Comparison of ENCODE assay signal across 23 cellular contexts in genomic region chrY:13795067-13795466, GRCh38.
"Had no signal": no experiment of that assay in that cellular context is flagged by ENCODE, and none has a peak within 500 bp of the region (broad histone marks: within the 10 kb centered on the region; RNA-seq: fewer than 3 reads in every experiment).

No MANE protein-coding gene starts in this region.

- H3K27me3 Mint-ChIP-seq: stimulated activated memory B cell treated with anti-CD40 and anti-IgM and Interleukin-4, amounts not matched to agents 10 μg/mL and 1 μg/mL and 100 μg/mL, for 72 hours; stimulated activated naive B cell treated with anti-CD40 and anti-IgM and Interleukin-4, amounts not matched to agents 10 μg/mL and 1 μg/mL and 100 μg/mL, for 72 hours; stimulated activated naive CD8-positive, alpha-beta T cell treated with anti-CD3 and anti-CD28 coated beads, Interleukin-15, Interleukin-2, amounts not matched to agents 100 ng/mL and 50 ng/mL, for 24 hours; type B pancreatic cell had no signal

- H3K27ac Mint-ChIP-seq: stimulated activated effector memory CD8-positive, alpha-beta T cell treated with anti-CD3 and anti-CD28 coated beads, Interleukin-12 subunit alpha, Interleukin-12 subunit beta, amount 100 ng/mL, for 72 hours; stimulated activated memory B cell treated with anti-CD40 and anti-IgM and Interleukin-4, amounts not matched to agents 10 μg/mL and 1 μg/mL and 100 μg/mL, for 72 hours; stimulated activated naive B cell treated with anti-CD40 and anti-IgM and Interleukin-4, amounts not matched to agents 10 μg/mL and 1 μg/mL and 100 μg/mL, for 72 hours; stimulated activated naive CD8-positive, alpha-beta T cell treated with anti-CD3 and anti-CD28 coated beads, Interleukin-15, Interleukin-2, amounts not matched to agents 100 ng/mL and 50 ng/mL, for 24 hours; type B pancreatic cell had no signal

- DNase-seq: stimulated activated CD4-positive, alpha-beta T cell treated with anti-CD3 and anti-CD28 coated beads, Interleukin-2, amount 100 ng/mL, for 24 hours; stimulated activated CD4-positive, alpha-beta T cell treated with anti-CD3 and anti-CD28 coated beads, Interleukin-2, amount 100 ng/mL, for 48 hours; stimulated activated CD4-positive, alpha-beta T cell treated with anti-CD3 and anti-CD28 coated beads, Interleukin-4, amount 100 ng/mL, for 1 hour; stimulated activated CD4-positive, alpha-beta T cell treated with anti-CD3 and anti-CD28 coated beads, Interleukin-4, amount 100 ng/mL, for 24 hours; stimulated activated CD4-positive, alpha-beta T cell treated with anti-CD3 and anti-CD28 coated beads, Interleukin-4, amount 100 ng/mL, for 4 hours; stimulated activated CD8-positive, alpha-beta memory T cell treated with anti-CD3 and anti-CD28 coated beads, Interleukin-4, amount 100 ng/mL, for 48 hours; stimulated activated naive B cell treated with anti-CD40 and anti-IgM and Interleukin-4, amounts not matched to agents 10 μg/mL and 1 μg/mL and 100 μg/mL, for 72 hours; stimulated activated naive CD4-positive, alpha-beta T cell; stimulated activated naive CD4-positive, alpha-beta T cell treated with Interleukin-2 at 50 U/mL for 16 hours; stomach; substantia nigra; testis; thyroid gland; tibial artery; transverse colon; trophoblast cell; upper lobe of left lung; upper lobe of right lung; uterus had no signal

- H3K4me3 Mint-ChIP-seq: stimulated activated effector memory CD8-positive, alpha-beta T cell treated with anti-CD3 and anti-CD28 coated beads, Interleukin-12 subunit alpha, Interleukin-12 subunit beta, amount 100 ng/mL, for 72 hours; stimulated activated memory B cell treated with anti-CD40 and anti-IgM and Interleukin-4, amounts not matched to agents 10 μg/mL and 1 μg/mL and 100 μg/mL, for 72 hours; stimulated activated naive B cell treated with anti-CD40 and anti-IgM and Interleukin-4, amounts not matched to agents 10 μg/mL and 1 μg/mL and 100 μg/mL, for 72 hours; stimulated activated naive CD8-positive, alpha-beta T cell treated with anti-CD3 and anti-CD28 coated beads, Interleukin-15, Interleukin-2, amounts not matched to agents 100 ng/mL and 50 ng/mL, for 24 hours; type B pancreatic cell had no signal

- H3K36me3 Mint-ChIP-seq: stimulated activated effector memory CD8-positive, alpha-beta T cell treated with anti-CD3 and anti-CD28 coated beads, Interleukin-12 subunit alpha, Interleukin-12 subunit beta, amount 100 ng/mL, for 72 hours; type B pancreatic cell had no signal

- ATAC-seq: stimulated activated effector memory CD8-positive, alpha-beta T cell treated with anti-CD3 and anti-CD28 coated beads, Interleukin-12 subunit alpha, Interleukin-12 subunit beta, amount 100 ng/mL, for 72 hours; stimulated activated memory B cell treated with anti-CD40 and anti-IgM and Interleukin-4, amounts not matched to agents 10 μg/mL and 1 μg/mL and 100 μg/mL, for 72 hours; stimulated activated naive B cell treated with anti-CD40 and anti-IgM and Interleukin-4, amounts not matched to agents 10 μg/mL and 1 μg/mL and 100 μg/mL, for 72 hours; upper lobe of right lung had no signal

- H3K9me3 Mint-ChIP-seq: stimulated activated memory B cell treated with anti-CD40 and anti-IgM and Interleukin-4, amounts not matched to agents 10 μg/mL and 1 μg/mL and 100 μg/mL, for 72 hours; stimulated activated naive B cell treated with anti-CD40 and anti-IgM and Interleukin-4, amounts not matched to agents 10 μg/mL and 1 μg/mL and 100 μg/mL, for 72 hours; stimulated activated naive CD8-positive, alpha-beta T cell treated with anti-CD3 and anti-CD28 coated beads, Interleukin-15, Interleukin-2, amounts not matched to agents 100 ng/mL and 50 ng/mL, for 24 hours; type B pancreatic cell had no signal

- H3K4me1 Mint-ChIP-seq: stimulated activated memory B cell treated with anti-CD40 and anti-IgM and Interleukin-4, amounts not matched to agents 10 μg/mL and 1 μg/mL and 100 μg/mL, for 72 hours; stimulated activated naive B cell treated with anti-CD40 and anti-IgM and Interleukin-4, amounts not matched to agents 10 μg/mL and 1 μg/mL and 100 μg/mL, for 72 hours had no signal
